ENCODE assay signal across 8 cellular contexts in genomic region chr6:13795041-13795748, GRCh38. TPM values are rescaled to one million over a fixed set of nuclear protein-coding genes. Genes with fewer than 3 reads are reported as not detected.
DNase-seq lines count a peak whose midpoint lies in the region; ATAC-seq and TF ChIP-seq lines count a peak whose summit lies in the region.

No MANE protein-coding gene starts in this region.

- peaks cover 24% of the 10 kb centered on the region for H3K4me1 Mint-ChIP-seq in activated T-cell treated with anti-CD3 and anti-CD28 coated beads, Interleukin-2, amount 50 U/mL, for 24 hours (ENCODE audit: low read depth)
- peaks cover 21% of the 10 kb centered on the region for H3K4me1 Mint-ChIP-seq in stimulated activated naive CD8-positive, alpha-beta T cell treated with anti-CD3 and anti-CD28 coated beads, Interleukin-15, amount 100 ng/mL, for 72 hours

- DNase-seq in DMS53 (lab: John Stamatoyannopoulos, UW) (peak; percentile 88), KG1 (lab: John Stamatoyannopoulos, UW) (peak; percentile 18), Panc1 (ENCODE audit: low read depth, low spot score) (peak; percentile 71), fibroblast of mammary gland (ENCODE audit: low read depth) (peak; percentile 88)
- DNase-seq in activated T-cell treated with anti-CD3 and anti-CD28 coated beads, Interleukin-2, amount 50 U/mL, for 24 hours: peak; percentile 86
- DNase-seq in stimulated activated naive CD8-positive, alpha-beta T cell treated with anti-CD3 and anti-CD28 coated beads, Interleukin-15, amount 100 ng/mL, for 72 hours: peak; percentile 79 to 86

- no peaks in the 10 kb centered on the region for H3K79me2 ChIP-seq in neural cell (replicated peaks; ENCODE audit: insufficient read depth, low read length)

- H3K36me3 ChIP-seq in Panc1 (ENCODE audit: control insufficient read depth, insufficient read depth, low read length): peaks cover under 1% of the 10 kb centered on the region
- no peaks in the 10 kb centered on the region for H3K36me3 ChIP-seq in neural cell (ENCODE audit: insufficient read depth, low read length)

- intact Hi-C loops in Panc1 (cut with micrococcal nuclease; ENCODE audit: unreplicated experiment): loop anchor here (5.0 kb wide), 3 partner anchors 112 to 347 kb away; no protein-coding TSS in a partner anchor

- in situ Hi-C loops in Panc1 (cut with HindIII; ENCODE audit: low pct_unique_long_range_greater_than_20kb, low sequenced_read_pairs): no loop called here

- H3K27ac ChIP-seq in Panc1 (ENCODE audit: low read length): no peak overlapping the region
- no peak overlapping the region for H3K27ac ChIP-seq in neural cell (ENCODE audit: low read length)

- no TSS peak for BruUV-seq in Panc1 (replicated peaks; lab: Mats Ljungman, UMichigan)

- H3K36me3 Mint-ChIP-seq in activated T-cell treated with anti-CD3 and anti-CD28 coated beads, Interleukin-2, amount 50 U/mL, for 24 hours (ENCODE audit: low read depth): peaks cover 76% of the 10 kb centered on the region

- H3K27ac Mint-ChIP-seq in activated T-cell treated with anti-CD3 and anti-CD28 coated beads, Interleukin-2, amount 50 U/mL, for 24 hours: no peak overlapping the region
- H3K27ac Mint-ChIP-seq in stimulated activated naive CD8-positive, alpha-beta T cell treated with anti-CD3 and anti-CD28 coated beads, Interleukin-15, amount 100 ng/mL, for 72 hours: peak overlapping the region in 1 of 2 donors; percentile 64

- no peak overlapping the region for H3K9ac ChIP-seq in neural cell (ENCODE audit: low read length)

- ATAC-seq in GM21619 (IDR thresholded peaks at IDR 0.05; ENCODE audit: unreplicated experiment) (peak; percentile 94), Panc1 (peak; percentile 96)
- peak; percentile 100 for ATAC-seq in stimulated activated naive CD8-positive, alpha-beta T cell treated with anti-CD3 and anti-CD28 coated beads, Interleukin-15, amount 100 ng/mL, for 72 hours

- no peaks in the 10 kb centered on the region for H3F3A ChIP-seq in neural cell (ENCODE audit: insufficient read depth, low read length, poor library complexity, severe bottlenecking)

- H3K9me3 Mint-ChIP-seq in activated T-cell treated with anti-CD3 and anti-CD28 coated beads, Interleukin-2, amount 50 U/mL, for 24 hours: no peaks in the 10 kb centered on the region
- H3K9me3 Mint-ChIP-seq in stimulated activated naive CD8-positive, alpha-beta T cell treated with anti-CD3 and anti-CD28 coated beads, Interleukin-15, amount 100 ng/mL, for 72 hours: no peaks in the 10 kb centered on the region

- no peaks in the 10 kb centered on the region for H3K27me3 ChIP-seq in Panc1 (ENCODE audit: control insufficient read depth, insufficient read depth, low read length)
- no peaks in the 10 kb centered on the region for H3K27me3 ChIP-seq in neural cell (ENCODE audit: insufficient read depth, low read depth, low read length)

- H3K27me3 Mint-ChIP-seq in activated T-cell treated with anti-CD3 and anti-CD28 coated beads, Interleukin-2, amount 50 U/mL, for 24 hours: no peaks in the 10 kb centered on the region
- H3K27me3 Mint-ChIP-seq in stimulated activated naive CD8-positive, alpha-beta T cell treated with anti-CD3 and anti-CD28 coated beads, Interleukin-15, amount 100 ng/mL, for 72 hours: no peaks in the 10 kb centered on the region

- CTCF ChIA-PET in Panc1 (lab: Charles Lee): interaction anchor here (0.6 to 1.0 kb wide), 6 partner anchors 9 to 698 kb away, joined by 3 to 5 read pairs (median 4); no protein-coding TSS in a partner anchor

- no peak overlapping the region for H3K4me3 ChIP-seq in Panc1 (ENCODE audit: low read depth in 2 of 2, low read length in 2 of 2)
- no peak overlapping the region for H3K4me3 ChIP-seq in fibroblast of mammary gland (ENCODE audit: control insufficient read depth, low read depth, low read length)
- no peak overlapping the region for H3K4me3 ChIP-seq in neural cell (ENCODE audit: low read length)

- H3K9me3 ChIP-seq in Panc1 (ENCODE audit: control insufficient read depth, insufficient read depth, low read depth, low read length): no peaks in the 10 kb centered on the region
- H3K9me3 ChIP-seq in neural cell (ENCODE audit: low read length): no peaks in the 10 kb centered on the region

- H4K20me1 ChIP-seq in neural cell (ENCODE audit: insufficient read depth): no peaks in the 10 kb centered on the region

- H2AFZ ChIP-seq in neural cell (ENCODE audit: low read depth, low read length): no peak overlapping the region

- TF ChIP-seq RAD21 in neural cell (conservative IDR thresholded peaks at IDR 0.05): peak; percentile 76

- no peaks in the 10 kb centered on the region for H3K9me2 ChIP-seq in neural cell (ENCODE audit: insufficient read depth, low read length)

- TF ChIP-seq EP300 in neural cell (conservative IDR thresholded peaks at IDR 0.05; ENCODE audit: poor library complexity, severe bottlenecking): no peak

- no peak overlapping the region for H3K4me2 ChIP-seq in neural cell (ENCODE audit: low read length)

- TF ChIP-seq CTCF in Panc1 (IDR thresholded peaks at IDR 0.05) (peak; percentile 95), fibroblast of mammary gland (conservative IDR thresholded peaks at IDR 0.05; ENCODE audit: control insufficient read depth, insufficient read depth, low read depth, low read length) (peak; percentile 98), neural cell (IDR thresholded peaks at IDR 0.05; ENCODE audit: poor library complexity, severe bottlenecking) (peak; percentile 79)

- POLR2A ChIA-PET in Panc1 (lab: Charles Lee): interaction anchor here (0.6 to 0.7 kb wide), 2 partner anchors 15 to 17 kb away, joined by 4 to 5 read pairs; no protein-coding TSS in a partner anchor

- no peak overlapping the region for H3K4me3 Mint-ChIP-seq in activated T-cell treated with anti-CD3 and anti-CD28 coated beads, Interleukin-2, amount 50 U/mL, for 24 hours
- no peak overlapping the region for H3K4me3 Mint-ChIP-seq in stimulated activated naive CD8-positive, alpha-beta T cell treated with anti-CD3 and anti-CD28 coated beads, Interleukin-15, amount 100 ng/mL, for 72 hours

- H3K4me1 ChIP-seq in Panc1 (ENCODE audit: control insufficient read depth, insufficient read depth, low read length): no peaks in the 10 kb centered on the region

TF ChIP-seq in neural cell, 6 proteins besides CTCF, POLR2A, EP300 and RAD21:
- TF ChIP-seq POLR2AphosphoS5 (IDR thresholded peaks at IDR 0.05): no peak
- no peak for TF ChIP-seq REST (IDR thresholded peaks at IDR 0.05; ENCODE audit: borderline replicate concordance)
- TF ChIP-seq SMC3 (conservative IDR thresholded peaks at IDR 0.05; ENCODE audit: poor library complexity): peak; percentile 82

RNA-seq across cellular contexts. Expression of gene MCUR1, which starts 19.2 kb away (rescaled TPM):
- 33.1 TPM for total RNA-seq in Panc1 (2021; ENCODE audit: unreplicated experiment)
- polyA plus RNA-seq in Panc1 (2012; ENCODE audit: insufficient read length): 26.9 TPM
- 7.4 and 10.0 TPM in 2 replicates for polyA plus RNA-seq in neural cell
- 11.2 and 14.5 TPM in 2 replicates for polyA minus RNA-seq in neural cell

Comparison
In these comparisons a context has a peak if more than half of its experiments do, and no peak if none do; other contexts are left out.
1. DNase-seq: peak in every context shown above with its lines; median percentile 88 in DMS53; 88 in fibroblast of mammary gland; 86 in activated T-cell treated with anti-CD3 and anti-CD28 coated beads, Interleukin-2, amount 50 U/mL, for 24 hours; 82 in stimulated activated naive CD8-positive, alpha-beta T cell treated with anti-CD3 and anti-CD28 coated beads, Interleukin-15, amount 100 ng/mL, for 72 hours; 71 in Panc1; 18 in KG1.